ENCODE assay signal across 8 cellular contexts in genomic region chr19:46975918-46976782, GRCh38. TPM values are rescaled to one million over a fixed set of nuclear protein-coding genes. Genes with fewer than 3 reads are reported as not detected.
DNase-seq lines count a peak whose midpoint lies in the region; ATAC-seq, FAIRE-seq and TF ChIP-seq lines count a peak whose summit lies in the region.
"Had no signal": no experiment of that assay in that cellular context is flagged by ENCODE, and none has a peak within 500 bp of the region (broad histone marks: within the 10 kb centered on the region; RNA-seq: fewer than 3 reads in every experiment).

No MANE protein-coding gene starts in this region.

- no peak overlapping the region for H3K27ac Mint-ChIP-seq in activated naive CD4-positive, alpha-beta T cell treated with anti-CD3 and anti-CD28 coated beads, Interleukin-2, amount 50 U/mL, for 72 hours

- H3K36me3 Mint-ChIP-seq in activated naive CD4-positive, alpha-beta T cell treated with anti-CD3 and anti-CD28 coated beads, Interleukin-2, amount 50 U/mL, for 72 hours: no peaks in the 10 kb centered on the region

- H4K20me1 ChIP-seq in Loucy (ENCODE audit: insufficient read depth, low read length, poor library complexity, severe bottlenecking): peaks cover 12% of the 10 kb centered on the region

- no peak for ATAC-seq in GM18517 (IDR thresholded peaks at IDR 0.05; ENCODE audit: unreplicated experiment)
- no peak for ATAC-seq in activated naive CD4-positive, alpha-beta T cell treated with anti-CD3 and anti-CD28 coated beads, Interleukin-2, amount 50 U/mL, for 72 hours

- no peaks in the 10 kb centered on the region for H3K9me3 ChIP-seq in Loucy (ENCODE audit: insufficient read depth, low read depth, low read length)
- no peaks in the 10 kb centered on the region for H3K9me3 ChIP-seq in small intestine (ENCODE audit: control insufficient read depth, low read depth)

- FAIRE-seq in small intestine (lab: Jason Lieb, UNC): no peak
- FAIRE-seq: TTC549 had no signal

- H3K4me1 ChIP-seq in Loucy (ENCODE audit: insufficient read depth, low read length, poor library complexity, severe bottlenecking) (peaks cover 9% of the 10 kb centered on the region), small intestine (ENCODE audit: control insufficient read depth in 2 of 2, insufficient read depth in 1 of 2, low read depth in 1 of 2, low read length in 1 of 2) (peaks cover 0 to 9% of the 10 kb centered on the region in 2 donors)

- H3K4me3 ChIP-seq in Loucy (ENCODE audit: low read length, poor library complexity, severe bottlenecking) (no peak overlapping the region), small intestine (ENCODE audit: low read depth in 1 of 2, low read length in 2 of 2) (no peak overlapping the region)

- peak overlapping the region in 1 of 2 donors; percentile 37 for H3K27ac ChIP-seq in small intestine (ENCODE audit: low read depth in 1 of 2, low read length in 1 of 2)

- H3K36me3 ChIP-seq in Loucy (ENCODE audit: insufficient read depth, low read length): peaks cover 10% of the 10 kb centered on the region; the same call in 1 of the 2 replicates
- H3K36me3 ChIP-seq in small intestine (ENCODE audit: control insufficient read depth in 2 of 2, insufficient read depth in 2 of 2, low read length in 2 of 2): no peaks in the 10 kb centered on the region

- H3K79me2 ChIP-seq in Loucy (ENCODE audit: insufficient read depth, low read length): peaks cover 23% of the 10 kb centered on the region; the same call in 1 of the 2 replicates

- H3K9me3 Mint-ChIP-seq in activated naive CD4-positive, alpha-beta T cell treated with anti-CD3 and anti-CD28 coated beads, Interleukin-2, amount 50 U/mL, for 72 hours: no peaks in the 10 kb centered on the region

- H3K27me3 ChIP-seq in Loucy (ENCODE audit: insufficient read depth, low read length, poor library complexity, severe bottlenecking): no peaks in the 10 kb centered on the region
- H3K27me3 ChIP-seq in small intestine (ENCODE audit: control insufficient read depth in 2 of 2, insufficient read depth in 2 of 2, low read length in 2 of 2): no peaks in the 10 kb centered on the region

- no peaks in the 10 kb centered on the region for H3K9me2 ChIP-seq in Loucy (replicated peaks; ENCODE audit: low read depth, low read length)

- WGBS in small intestine, 3 donors: 53 to 58% (median 56%) methylated on average over 18 of the region's 18 CpGs

- no peak overlapping the region for H3K9ac ChIP-seq in Loucy (ENCODE audit: low read depth, low read length, poor library complexity, severe bottlenecking)

- peak overlapping the region; percentile 14 for H3K4me2 ChIP-seq in Loucy (ENCODE audit: low read depth, low read length, poor library complexity, severe bottlenecking)

- no peak overlapping the region for H2AFZ ChIP-seq in Loucy (ENCODE audit: low read length)

- DNase-seq in cerebellar nuclear complex (lab: John Stamatoyannopoulos, UW) (peak; percentile 56 to 67), islet precursor cell (peak; percentile 95), small intestine (peak; percentile 67), NCI-H146 treated with DMSO at 0.1 percent for 48 hours (lab: John Stamatoyannopoulos, UW; ENCODE audit: unreplicated experiment) (no peak)
- DNase-seq in activated naive CD4-positive, alpha-beta T cell treated with anti-CD3 and anti-CD28 coated beads, Interleukin-2, amount 50 U/mL, for 72 hours (ENCODE audit: low spot score in 2 of 2): no peak

- no peaks in the 10 kb centered on the region for H3F3A ChIP-seq in Loucy (ENCODE audit: low read depth)

- no peak for TF ChIP-seq CTCF in Loucy (conservative IDR thresholded peaks at IDR 0.05; ENCODE audit: low read length)

RNA-seq across cellular contexts. Expression of gene NPAS1, which starts 43.5 kb away (rescaled TPM):
- polyA plus RNA-seq in small intestine: under 1 TPM in 1 of 3 donors, not detected in 2; 0.24 TPM
- under 1 TPM in 1 of 2 donors, not detected in 1; 0.58 TPM for total RNA-seq in activated naive CD4-positive, alpha-beta T cell treated with anti-CD3 and anti-CD28 coated beads, Interleukin-2, amount 50 U/mL, for 72 hours

Comparison
In these comparisons a context has a peak if more than half of its experiments do, and no peak if none do; other contexts are left out.
1. DNase-seq: peak in cerebellar nuclear complex (2 of 2), islet precursor cell (single experiment) and small intestine (single experiment); none in activated naive CD4-positive, alpha-beta T cell treated with anti-CD3 and anti-CD28 coated beads, Interleukin-2, amount 50 U/mL, for 72 hours (0 of 2) and NCI-H146 treated with DMSO at 0.1 percent for 48 hours (single experiment).